In the genomic region with DNA sequence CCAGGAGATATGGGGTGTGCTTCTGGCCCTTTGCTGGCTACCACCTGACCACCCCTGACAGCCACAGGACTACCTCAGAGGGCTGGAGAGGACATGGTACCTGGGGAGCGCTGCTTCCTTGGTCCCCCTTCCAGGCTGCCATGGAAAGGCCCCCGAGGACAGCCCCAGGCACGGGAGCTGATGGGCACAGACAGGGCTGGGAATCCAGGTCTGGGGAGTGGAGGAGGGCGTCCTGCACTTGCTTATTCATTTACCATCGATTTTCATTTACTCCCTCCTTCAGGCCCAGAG, we compare ENCODE assay signal across 26 cellular contexts. TPM values are rescaled to one million over a fixed set of nuclear protein-coding genes. Genes with fewer than 3 reads are reported as not detected.
A peak's percentile ranks its signal among the peaks of the same experiment; 100 is the strongest.
DNase-seq lines count a peak whose midpoint lies in the region; ATAC-seq and TF ChIP-seq lines count a peak whose summit lies in the region.
"Had no signal": no experiment of that assay in that cellular context is flagged by ENCODE, and none has a peak within 500 bp of the region (broad histone marks: within the 10 kb centered on the region; RNA-seq: fewer than 3 reads in every experiment).

No MANE protein-coding gene starts in this region.

- H3K4me3 ChIP-seq in heart right ventricle (no peak overlapping the region), transverse colon (no peak overlapping the region)
- H3K4me3 ChIP-seq: SJCRH30 had no signal

- H3K27ac ChIP-seq in heart right ventricle (peak overlapping the region in 7 of 10 donors; percentile 6 to 75 (median 65)), transverse colon (no peak overlapping the region)
- H3K27ac ChIP-seq: KMS-11, SJCRH30 had no signal

- H3K4me1 ChIP-seq in heart right ventricle (peaks cover 0 to 54% (median 21%) of the 10 kb centered on the region in 9 donors), transverse colon (peaks cover 0 to 15% (median 11%) of the 10 kb centered on the region in 4 donors)

- H3K9me3 ChIP-seq in heart right ventricle (no peaks in the 10 kb centered on the region), transverse colon (no peaks in the 10 kb centered on the region)
- H3K9me3 ChIP-seq: SJCRH30 had no signal

- H3K36me3 ChIP-seq in heart right ventricle (no peaks in the 10 kb centered on the region), transverse colon (no peaks in the 10 kb centered on the region)
- H3K36me3 ChIP-seq: SJCRH30 had no signal

- no peak for TF ChIP-seq POLR2A in transverse colon (IDR thresholded peaks at IDR 0.05)

- no peak for TF ChIP-seq EP300 in transverse colon (IDR thresholded peaks at IDR 0.05; ENCODE audit: low read depth)

- H3K27me3 ChIP-seq in heart right ventricle: no peaks in the 10 kb centered on the region
- no peaks in the 10 kb centered on the region for H3K27me3 ChIP-seq in transverse colon
- H3K27me3 ChIP-seq: SJCRH30 had no signal

- WGBS in heart right ventricle, 2 donors: 88 to 90% methylated on average over 5 of the region's 5 CpGs
- 89% methylated on average over 5 of the region's 5 CpGs; no CpG with 5 or more reads in 1 of the 2 donors for WGBS in transverse colon (ENCODE audit: low coverage in 1 of 2), 2 donors

- intact Hi-C loops in heart right ventricle (cut with DNase I) (no loop called here), left ventricle myocardium superior (cut with micrococcal nuclease) (no loop called here), transverse colon (cut with DNase I; ENCODE audit: low total_unique reads) (no loop called here)

- TF ChIP-seq CTCF in heart right ventricle (IDR thresholded peaks at IDR 0.05) (no peak), transverse colon (IDR thresholded peaks at IDR 0.05) (no peak)

- in situ Hi-C loops in transverse colon (cut with MboI; ENCODE audit: low pct_ligation_motif_present in 1 of 4, low pct_unique_long_range_greater_than_20kb in 1 of 4, low sequenced_read_pairs in 3 of 4): no loop called here

- no peak for DNase-seq in heart right ventricle
- DNase-seq in left ventricle myocardium superior: no peak
- DNase-seq in SK-N-DZ (ENCODE audit: low spot score): peak; percentile 79
- DNase-seq in left lobe of liver (ENCODE audit: low spot score): peak; percentile 37
- DNase-seq in transverse colon: peak; percentile 1
- DNase-seq in hepatic stellate cell (ENCODE audit: low spot score): no peak
- DNase-seq in kidney tubule cell (ENCODE audit: low spot score): no peak
- DNase-seq in LoVo (ENCODE audit: low spot score): no peak
- DNase-seq: C1 segment of cervical spinal cord; CD4-positive, alpha-beta memory T cell; COR-L47; DMS53; NCI-H1048; NCI-H1417 treated with DMSO at 0.1 percent for 48 hours; NCI-H1694 treated with DMSO at 0.1 percent for 48 hours; NCI-H2081; NCI-H226; NCI-H510A; NCI-H69; SJCRH30 had no signal

- ATAC-seq in heart right ventricle (no peak), left ventricle myocardium superior (no peak), left lobe of liver (no peak)
- ATAC-seq: Panc1 had no signal

RNA-seq across cellular contexts. Expression of gene DOC2B, which starts 48.4 kb away (rescaled TPM):
- total RNA-seq in heart right ventricle: 10 to 100 TPM in 1 of 10 donors, 1 to 10 TPM in 9; 2.6 to 13.0 (median 4.6) TPM
- 1 to 10 TPM; 2.5 to 4.9 TPM for polyA plus RNA-seq in heart right ventricle
- 3.9 TPM for total RNA-seq in left ventricle myocardium superior
- 11.6 and 13.7 TPM in 2 replicates for polyA plus RNA-seq in SK-N-DZ (2014; cell fraction: cytosol; rRNA removed)
- 7.9 and 11.5 TPM in 2 replicates for polyA plus RNA-seq in SK-N-DZ (2014; cell fraction: nucleus; rRNA removed)
- 0.68 TPM for total RNA-seq in left lobe of liver
- total RNA-seq in transverse colon: 10 to 100 TPM in 1 of 4 donors, 1 to 10 TPM in 3; 1.8 to 11.6 (median 2.6) TPM
- total RNA-seq: G401, OCI-LY7, SJCRH30 had no signal
- polyA plus RNA-seq: AG04450; CD4-positive, alpha-beta memory T cell; IgD-negative memory B cell had no signal

Comparison
In these comparisons a context has a peak if more than half of its experiments do, and no peak if none do; other contexts are left out.
1. DNase-seq: peak in SK-N-DZ (single experiment), left lobe of liver (single experiment) and transverse colon (single experiment); none in heart right ventricle (0 of 2), left ventricle myocardium superior (single experiment), hepatic stellate cell (single experiment), kidney tubule cell (single experiment) and LoVo (single experiment).
2. H3K27ac ChIP-seq: peak in heart right ventricle (7 of 10); none in transverse colon (0 of 4).